ENCODE assay signal across 9 cellular contexts in genomic region chrX:154717824-154718223, GRCh38.
A peak's percentile ranks its signal among the peaks of the same experiment; 100 is the strongest.
DNase-seq lines count a peak whose midpoint lies in the region; ATAC-seq, FAIRE-seq and TF ChIP-seq lines count a peak whose summit lies in the region.
"Had no signal": no experiment of that assay in that cellular context is flagged by ENCODE, and none has a peak within 500 bp of the region (broad histone marks: within the 10 kb centered on the region; RNA-seq: fewer than 3 reads in every experiment).

No MANE protein-coding gene starts in this region.

- peaks cover 48% of the 10 kb centered on the region for H3K4me1 Mint-ChIP-seq in activated naive CD8-positive, alpha-beta T cell treated with anti-CD3 and anti-CD28 coated beads, Interleukin-2, amount 50 U/mL, for 24 hours
- H3K4me1 Mint-ChIP-seq in nephron = peaks cover 8% of the 10 kb centered on the region

- no peak overlapping the region for H3K4me3 Mint-ChIP-seq in activated naive CD8-positive, alpha-beta T cell treated with anti-CD3 and anti-CD28 coated beads, Interleukin-2, amount 50 U/mL, for 24 hours
- no peak overlapping the region for H3K4me3 Mint-ChIP-seq in nephron

- no peak for DNase-seq in GM18507 (ENCODE audit: extremely low spot score, insufficient read length, low read depth)
- peak; percentile 69 for DNase-seq in NCI-H187 treated with DMSO at 0.1 percent for 48 hours (lab: John Stamatoyannopoulos, UW)
- DNase-seq in activated naive CD8-positive, alpha-beta T cell treated with anti-CD3 and anti-CD28 coated beads, Interleukin-2, amount 50 U/mL, for 24 hours = no peak
- DNase-seq in NCI-H1092 treated with DMSO at 0.1 percent for 48 hours (lab: John Stamatoyannopoulos, UW) = no peak
- DNase-seq in GOT3 (lab: John Stamatoyannopoulos, UW) = no peak
- DNase-seq: esophagus squamous epithelium had no signal

- H3K9me3 Mint-ChIP-seq in activated naive CD8-positive, alpha-beta T cell treated with anti-CD3 and anti-CD28 coated beads, Interleukin-2, amount 50 U/mL, for 24 hours = no peaks in the 10 kb centered on the region
- peaks cover 13% of the 10 kb centered on the region for H3K9me3 Mint-ChIP-seq in nephron

- H3K27ac Mint-ChIP-seq in activated naive CD8-positive, alpha-beta T cell treated with anti-CD3 and anti-CD28 coated beads, Interleukin-2, amount 50 U/mL, for 24 hours = peak overlapping the region; percentile 83
- peak overlapping the region in 2 of 3 experiments; percentile 28 to 50 for H3K27ac Mint-ChIP-seq in nephron

- no peak for TF ChIP-seq CTCF in nephron (IDR thresholded peaks at IDR 0.05; ENCODE audit: unreplicated experiment in 3 of 3)

- FAIRE-seq in GM18507 (lab: Jason Lieb, UNC) = peak; percentile 38

- H3K27me3 Mint-ChIP-seq in activated naive CD8-positive, alpha-beta T cell treated with anti-CD3 and anti-CD28 coated beads, Interleukin-2, amount 50 U/mL, for 24 hours = no peaks in the 10 kb centered on the region
- no peaks in the 10 kb centered on the region for H3K27me3 Mint-ChIP-seq in nephron (ENCODE audit: low read depth)

- no peak for ATAC-seq in activated naive CD8-positive, alpha-beta T cell treated with anti-CD3 and anti-CD28 coated beads, Interleukin-2, amount 50 U/mL, for 24 hours
- ATAC-seq in HG03139 (IDR thresholded peaks at IDR 0.05; ENCODE audit: unreplicated experiment) (no peak), HG02798 (IDR thresholded peaks at IDR 0.05; ENCODE audit: poor library complexity, unreplicated experiment) (no peak)

- H3K36me3 Mint-ChIP-seq in activated naive CD8-positive, alpha-beta T cell treated with anti-CD3 and anti-CD28 coated beads, Interleukin-2, amount 50 U/mL, for 24 hours (ENCODE audit: low read depth) = peaks cover 3% of the 10 kb centered on the region
- H3K36me3 Mint-ChIP-seq in nephron (ENCODE audit: low read depth) = no peaks in the 10 kb centered on the region
